11 cellular contexts compared by ENCODE assay signal in the genomic region with DNA sequence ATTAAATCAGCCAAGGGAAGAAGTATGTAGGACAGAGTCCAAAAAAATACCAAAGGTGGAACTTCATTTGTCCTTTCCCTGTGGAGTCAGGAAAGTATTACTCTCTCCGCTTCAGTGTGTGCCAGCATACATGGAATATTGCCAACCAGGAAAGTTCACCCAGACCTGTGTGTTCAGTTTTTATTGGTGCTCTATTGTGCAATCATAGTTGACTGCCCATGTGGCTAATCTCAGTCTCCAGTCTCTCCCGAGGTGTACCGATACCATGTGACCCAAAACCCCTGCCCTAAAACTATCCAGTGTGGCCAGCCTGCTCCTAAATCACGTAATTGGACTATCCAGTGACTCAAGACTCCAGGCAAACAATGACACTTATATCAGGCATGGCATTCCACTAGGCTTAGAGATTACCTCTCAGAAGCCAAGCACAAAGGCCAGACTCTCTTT. TPM values are rescaled to one million over a fixed set of nuclear protein-coding genes. Genes with fewer than 3 reads are reported as not detected.
DNase-seq lines count a peak whose midpoint lies in the region; ATAC-seq and TF ChIP-seq lines count a peak whose summit lies in the region.
"Had no signal": no experiment of that assay in that cellular context is flagged by ENCODE, and none has a peak within 500 bp of the region (broad histone marks: within the 10 kb centered on the region; RNA-seq: fewer than 3 reads in every experiment).

No MANE protein-coding gene starts in this region.

- peak; percentile 93 for ATAC-seq in Panc1

- H3K27ac Mint-ChIP-seq in osteocyte (ENCODE audit: unreplicated experiment): peak overlapping the region; percentile 79

- no peaks in the 10 kb centered on the region for H3K27me3 Mint-ChIP-seq in osteocyte (ENCODE audit: unreplicated experiment)

- H3K4me1 ChIP-seq in Panc1 (ENCODE audit: control insufficient read depth, insufficient read depth, low read length) (peaks cover 16% of the 10 kb centered on the region), esophagus squamous epithelium (peaks cover 11 to 34% (median 17%) of the 10 kb centered on the region in 3 donors)

- intact Hi-C loops in Panc1 (cut with micrococcal nuclease; ENCODE audit: unreplicated experiment): no loop called here
- intact Hi-C loops in esophagus squamous epithelium (cut with DNase I): no loop called here

- H3K36me3 Mint-ChIP-seq in osteocyte (ENCODE audit: unreplicated experiment): peaks cover 58% of the 10 kb centered on the region

- CTCF ChIA-PET in BJ (lab: Yijun Ruan, JAX): no interaction called here
- CTCF ChIA-PET in Panc1 (lab: Charles Lee): no interaction called here

- H3K27me3 ChIP-seq in BJ (ENCODE audit: control insufficient read depth, insufficient read depth, low read length) (no peaks in the 10 kb centered on the region), Panc1 (ENCODE audit: control insufficient read depth, insufficient read depth, low read length) (no peaks in the 10 kb centered on the region), esophagus squamous epithelium (no peaks in the 10 kb centered on the region)

- TF ChIP-seq CTCF in BJ (IDR thresholded peaks at IDR 0.05; ENCODE audit: insufficient read depth, low read depth, low read length) (no peak), Panc1 (IDR thresholded peaks at IDR 0.05) (no peak), esophagus squamous epithelium (IDR thresholded peaks at IDR 0.05) (no peak), osteocyte (IDR thresholded peaks at IDR 0.05) (no peak)

- H3K4me1 Mint-ChIP-seq in osteocyte (ENCODE audit: unreplicated experiment): peaks cover 41% of the 10 kb centered on the region

- 23 to 34% methylated on average over 2 to 4 of the region's 4 CpGs for WGBS in esophagus squamous epithelium, 2 donors

- H3K9me3 Mint-ChIP-seq in osteocyte (ENCODE audit: unreplicated experiment): no peaks in the 10 kb centered on the region

- H3K4me3 ChIP-seq in BJ (ENCODE audit: low read depth, low read length): no peak overlapping the region
- no peak overlapping the region for H3K4me3 ChIP-seq in Panc1 (ENCODE audit: low read depth in 2 of 2, low read length in 2 of 2)
- H3K4me3 ChIP-seq in esophagus squamous epithelium: no peak overlapping the region

- H3K27ac ChIP-seq in Panc1 (ENCODE audit: low read length): peak overlapping the region; percentile 63
- H3K27ac ChIP-seq in esophagus squamous epithelium: peak overlapping the region; percentile 46 to 85 (median 84)

- no peak overlapping the region for H3K4me3 Mint-ChIP-seq in osteocyte (ENCODE audit: unreplicated experiment)

- POLR2A ChIA-PET in BJ (lab: Charles Lee): no interaction called here
- POLR2A ChIA-PET in Panc1 (lab: Charles Lee): no interaction called here

- in situ Hi-C loops in Panc1 (cut with HindIII; ENCODE audit: low pct_unique_long_range_greater_than_20kb, low sequenced_read_pairs): no loop called here

- peaks cover 3% of the 10 kb centered on the region; the same call in 1 of the 2 replicates for H3K36me3 ChIP-seq in BJ (ENCODE audit: control insufficient read depth, insufficient read depth, low read length)
- peaks cover 5% of the 10 kb centered on the region for H3K36me3 ChIP-seq in Panc1 (ENCODE audit: control insufficient read depth, insufficient read depth, low read length)
- peaks cover 0 to 95% (median 6%) of the 10 kb centered on the region in 3 donors for H3K36me3 ChIP-seq in esophagus squamous epithelium

- H3K9me3 ChIP-seq in Panc1 (ENCODE audit: control insufficient read depth, insufficient read depth, low read depth, low read length) (no peaks in the 10 kb centered on the region), esophagus squamous epithelium (no peaks in the 10 kb centered on the region)

- DNase-seq in BJ (ENCODE audit: low read depth) (peak; percentile 91), Panc1 (ENCODE audit: low read depth, low spot score) (peak; percentile 98), esophagus squamous epithelium (lab: John Stamatoyannopoulos, UW) (no peak), osteocyte (ENCODE audit: extremely low spot score, unreplicated experiment) (no peak), COLO668 (lab: John Stamatoyannopoulos, UW; ENCODE audit: unreplicated experiment) (no peak), DMS53 (lab: John Stamatoyannopoulos, UW) (no peak), DMS79 (lab: John Stamatoyannopoulos, UW) (no peak), iPS-NIHi7 (ENCODE audit: extremely low spot score) (no peak)
- DNase-seq: GF-D8; NCI-H748 treated with DMSO at 0.1 percent for 48 hours; stimulated activated CD8-positive, alpha-beta memory T cell treated with anti-CD3 and anti-CD28 coated beads, Interleukin-4, amount 100 ng/mL, for 48 hours had no signal

- no peak for TF ChIP-seq POLR2A in esophagus squamous epithelium (IDR thresholded peaks at IDR 0.05)

- BruUV-seq in Panc1 (replicated peaks; lab: Mats Ljungman, UMichigan): no TSS peak

RNA-seq across cellular contexts. Expression of gene NFX1, which starts 38.8 kb away (rescaled TPM):
- polyA plus RNA-seq in BJ (2011; rRNA removed): 31.2 and 32.2 TPM in 2 replicates
- polyA minus RNA-seq in BJ (2011; rRNA and poly(A)+ RNA removed): 42.3 and 68.0 TPM in 2 replicates
- total RNA-seq in Panc1 (2021; ENCODE audit: unreplicated experiment) (38.1 TPM), esophagus squamous epithelium (10 to 100 TPM; 19.7 to 47.7 (median 27.2) TPM), osteocyte (36.1 and 39.9 TPM in 2 replicates)
- 21.8 TPM for polyA plus RNA-seq in Panc1 (2012; ENCODE audit: insufficient read length)

Comparison
In these comparisons a context has a peak if more than half of its experiments do, and no peak if none do; other contexts are left out.
1. DNase-seq: peak in BJ (single experiment) and Panc1 (single experiment); none in esophagus squamous epithelium (single experiment), osteocyte (single experiment), COLO668 (single experiment), DMS53 (single experiment), DMS79 (single experiment) and iPS-NIHi7 (single experiment).